15 cellular contexts compared by ENCODE assay signal in the genomic region with DNA sequence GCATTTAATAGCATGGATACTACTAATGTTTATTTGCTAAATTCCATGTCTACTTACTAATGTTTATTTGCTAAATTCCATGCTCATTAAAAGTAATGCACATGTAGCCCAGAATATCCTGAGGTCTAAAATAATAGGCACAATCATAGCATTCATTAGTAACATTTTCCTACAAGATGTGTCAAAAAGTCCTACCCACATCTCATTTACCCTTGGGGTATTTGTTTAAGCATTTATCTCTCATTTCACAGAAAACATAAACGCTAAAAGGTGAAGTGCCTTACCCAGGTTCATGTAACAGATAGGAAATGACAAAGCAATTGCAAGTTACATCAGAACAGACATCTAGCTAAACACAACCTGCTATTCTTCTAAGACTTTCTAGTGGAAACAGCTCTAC.
"Had no signal": no experiment of that assay in that cellular context is flagged by ENCODE, and none has a peak within 500 bp of the region (broad histone marks: within the 10 kb centered on the region; RNA-seq: fewer than 3 reads in every experiment).

No MANE protein-coding gene starts in this region.

- FAIRE-seq: TTC549 had no signal

- H3K27me3 ChIP-seq: brain microvascular endothelial cell, esophagus squamous epithelium, upper lobe of right lung had no signal

- H3K36me3 ChIP-seq: brain microvascular endothelial cell, esophagus squamous epithelium, upper lobe of right lung had no signal

- H3K9me3 ChIP-seq: esophagus squamous epithelium, upper lobe of right lung had no signal

- H3K4me1 ChIP-seq: esophagus squamous epithelium, upper lobe of right lung had no signal

- ATAC-seq: left colon, upper lobe of right lung had no signal

- H3K4me3 ChIP-seq: esophagus squamous epithelium, lung, upper lobe of right lung had no signal

- DNase-seq: activated CD4-positive, alpha-beta T cell treated with anti-CD3 and anti-CD28 coated beads, Interleukin-2, amount 50 U/mL, for 4 hours; activated CD4-positive, CD25-positive, alpha-beta regulatory T cell treated with anti-CD3 and anti-CD28 coated beads, Interleukin-2, amount 50 U/mL, for 72 hours; activated gamma-delta T cell; activated T-cell treated with anti-CD3 and anti-CD28 coated beads, Interleukin-2, amount 50 U/mL, for 48 hours; amygdala; brain microvascular endothelial cell; endodermal cell; esophagus squamous epithelium; glutamatergic neuron; left colon; naive B cell; stimulated activated CD4-positive, alpha-beta T cell treated with anti-CD3 and anti-CD28 coated beads, Interleukin-4, amount 100 ng/mL, for 24 hours; upper lobe of right lung had no signal

- H3K27ac ChIP-seq: brain microvascular endothelial cell, esophagus squamous epithelium, upper lobe of right lung had no signal
